20 cellular contexts compared by ENCODE assay signal in genomic region chr2:25615920-25616319, GRCh38.
"Had no signal": no experiment of that assay in that cellular context is flagged by ENCODE, and none has a peak within 500 bp of the region (broad histone marks: within the 10 kb centered on the region; RNA-seq: fewer than 3 reads in every experiment).

No MANE protein-coding gene starts in this region.

- H3K27ac ChIP-seq: adrenal gland, epithelial cell of prostate, foreskin keratinocyte, left ventricle myocardium inferior, tibial artery had no signal

- H3K36me3 Mint-ChIP-seq: activated naive CD4-positive, alpha-beta T cell treated with anti-CD3 and anti-CD28 coated beads, Interleukin-2, amount 50 U/mL, for 72 hours had no signal

- H3K9me3 ChIP-seq: adrenal gland, breast epithelium, left ventricle myocardium inferior, tibial artery had no signal

- DNase-seq: activated CD4-positive, alpha-beta T cell treated with anti-CD3 and anti-CD28 coated beads, Interleukin-2, amount 50 U/mL, for 4 hours; activated gamma-delta T cell treated with Interleukin-2 at 50 U/mL for 16 hours; adrenal gland; effector memory CD8-positive, alpha-beta T cell; foreskin keratinocyte; kidney glomerular epithelial cell; left ventricle myocardium inferior; stimulated activated CD4-positive, alpha-beta T cell treated with anti-CD3 and anti-CD28 coated beads, Interleukin-12 subunit alpha, Interleukin-12 subunit beta, amount 100 ng/mL, for 4 hours; stimulated activated CD4-positive, alpha-beta T cell treated with anti-CD3 and anti-CD28 coated beads, Interleukin-1b, Interleukin-23, amount 100 ng/mL, for 48 hours; stimulated activated naive CD4-positive, alpha-beta T cell treated with Interleukin-2 at 50 U/mL for 16 hours; tibial artery had no signal

- FAIRE-seq: astrocyte, urothelium cell line had no signal

- H3K9me3 Mint-ChIP-seq: activated naive CD4-positive, alpha-beta T cell treated with anti-CD3 and anti-CD28 coated beads, Interleukin-2, amount 50 U/mL, for 72 hours; activated T-helper 1 cell treated with anti-CD3 and anti-CD28 coated beads, Interleukin-12 subunit alpha, Interleukin-12 subunit beta, Interleukin-2, Interleukin-4 antibody, amounts not matched to agents 30 ng/mL and 10 ng/mL and 1 ng/mL, durations not matched to agents 14 hours and 24 hours and 36 hours; dendritic cell treated with granulocyte-macrophage colony-stimulating factor and Interleukin-4, amounts not matched to agents 40 ng/mL and 50 ng/mL, for 4 days; effector memory CD8-positive, alpha-beta T cell; neural crest cell had no signal

- H3K27me3 Mint-ChIP-seq: dendritic cell treated with granulocyte-macrophage colony-stimulating factor and Interleukin-4, amounts not matched to agents 40 ng/mL and 50 ng/mL, for 4 days; effector memory CD8-positive, alpha-beta T cell; progenitor cell of endocrine pancreas had no signal

- H3K27me3 ChIP-seq: adrenal gland, breast epithelium, foreskin keratinocyte, tibial artery had no signal

- ATAC-seq: activated naive CD4-positive, alpha-beta T cell treated with anti-CD3 and anti-CD28 coated beads, Interleukin-2, amount 50 U/mL, for 72 hours; effector memory CD8-positive, alpha-beta T cell; foreskin keratinocyte had no signal

- H3K4me3 ChIP-seq: adrenal gland, breast epithelium, left ventricle myocardium inferior, tibial artery had no signal

- H3K4me3 Mint-ChIP-seq: activated T-helper 1 cell treated with anti-CD3 and anti-CD28 coated beads, Interleukin-12 subunit alpha, Interleukin-12 subunit beta, Interleukin-2, Interleukin-4 antibody, amounts not matched to agents 30 ng/mL and 10 ng/mL and 1 ng/mL, durations not matched to agents 14 hours and 24 hours and 36 hours; dendritic cell treated with granulocyte-macrophage colony-stimulating factor and Interleukin-4, amounts not matched to agents 40 ng/mL and 50 ng/mL, for 4 days; effector memory CD8-positive, alpha-beta T cell; neural crest cell had no signal

- H3K27ac Mint-ChIP-seq: activated naive CD4-positive, alpha-beta T cell treated with anti-CD3 and anti-CD28 coated beads, Interleukin-2, amount 50 U/mL, for 72 hours; activated T-helper 1 cell treated with anti-CD3 and anti-CD28 coated beads, Interleukin-12 subunit alpha, Interleukin-12 subunit beta, Interleukin-2, Interleukin-4 antibody, amounts not matched to agents 30 ng/mL and 10 ng/mL and 1 ng/mL, durations not matched to agents 14 hours and 24 hours and 36 hours; dendritic cell treated with granulocyte-macrophage colony-stimulating factor and Interleukin-4, amounts not matched to agents 40 ng/mL and 50 ng/mL, for 4 days; effector memory CD8-positive, alpha-beta T cell had no signal

- H3K36me3 ChIP-seq: adrenal gland, breast epithelium, left ventricle myocardium inferior, tibial artery had no signal
